20 cellular contexts compared by ENCODE assay signal in the genomic region with DNA sequence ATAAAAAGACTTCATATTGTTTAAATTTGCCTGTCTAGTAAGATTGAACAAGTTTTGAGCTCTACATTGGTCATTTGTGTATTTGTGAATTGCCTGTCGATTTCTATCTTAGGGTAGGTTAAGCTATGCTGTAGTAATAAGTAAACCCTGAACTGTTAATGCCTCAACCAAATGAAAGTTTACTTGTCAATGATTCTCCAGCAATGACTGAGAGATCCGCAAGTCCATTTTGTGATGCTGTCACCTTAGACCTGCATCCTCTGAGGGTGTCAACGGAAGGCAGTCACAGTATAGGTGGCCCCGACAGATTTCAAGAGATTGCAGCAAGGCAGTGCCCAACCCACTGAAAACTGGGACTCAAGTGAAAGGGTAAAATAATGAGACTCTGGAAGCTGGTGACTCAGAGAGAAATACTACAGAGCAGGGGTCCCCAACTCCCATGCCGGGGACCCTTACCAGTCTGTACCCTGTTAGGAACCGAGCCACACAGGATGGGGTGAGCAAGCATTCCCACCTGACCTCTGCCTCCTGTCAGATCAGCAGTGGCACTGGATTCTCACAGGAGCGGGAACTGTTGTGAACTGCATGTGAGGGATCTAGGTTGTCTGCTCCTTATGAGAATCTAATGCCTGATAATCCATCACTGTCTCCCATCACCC. TPM values are rescaled to one million over a fixed set of nuclear protein-coding genes. Genes with fewer than 3 reads are reported as not detected.
DNase-seq lines count a peak whose midpoint lies in the region; ATAC-seq and TF ChIP-seq lines count a peak whose summit lies in the region.
"Had no signal": no experiment of that assay in that cellular context is flagged by ENCODE, and none has a peak within 500 bp of the region (broad histone marks: within the 10 kb centered on the region; RNA-seq: fewer than 3 reads in every experiment).

No MANE protein-coding gene starts in this region.

- H4K91ac ChIP-seq in H9 (ENCODE audit: insufficient read length, low read depth, low read length) = no peak overlapping the region

- WGBS in H9 (ENCODE audit: extremely low coverage, insufficient read length, low lambda C conversion rate) = no CpG with 5 or more reads among the region's 7 CpGs
- WGBS in hepatocyte (ENCODE audit: low lambda C conversion rate, missing lambda C conversion rate) = 65% methylated on average over 7 of the region's 7 CpGs
- 90 to 93% (median 90%) methylated on average over 7 of the region's 7 CpGs for WGBS in ovary, 3 donors

- H4K20me1 ChIP-seq in H9 (ENCODE audit: control insufficient read depth, insufficient read depth, insufficient read length) (no peaks in the 10 kb centered on the region), hepatocyte (ENCODE audit: insufficient read depth, poor library complexity, severe bottlenecking) (no peaks in the 10 kb centered on the region)
- H4K20me1 ChIP-seq: BLaER1 treated with 17β-estradiol and CSF1 and Interleukin-3, amounts not matched to agents 10 nM and 100 nM had no signal

- peak; percentile 48 for ATAC-seq in GM18870 (IDR thresholded peaks at IDR 0.05; ENCODE audit: unreplicated experiment)
- ATAC-seq: T-cell had no signal

- H3K27ac ChIP-seq in H9 (ENCODE audit: insufficient read length, low read depth, low read length) (no peak overlapping the region), hepatocyte (no peak overlapping the region), ovary (no peak overlapping the region)
- H3K27ac ChIP-seq: BLaER1 treated with 17β-estradiol and CSF1 and Interleukin-3, amounts not matched to agents 10 nM and 100 nM; Peyer's patch; SJCRH30 had no signal

- no peak overlapping the region for H2AK5ac ChIP-seq in H9 (ENCODE audit: insufficient read length, low read length)

- H3K56ac ChIP-seq in H9 (ENCODE audit: insufficient read length, low read depth, low read length) = no peak overlapping the region

- no peak overlapping the region for H3K4me2 ChIP-seq in H9 (ENCODE audit: insufficient read depth, insufficient read length, low read length)
- no peak overlapping the region for H3K4me2 ChIP-seq in hepatocyte
- H3K4me2 ChIP-seq: BLaER1 treated with 17β-estradiol and CSF1 and Interleukin-3, amounts not matched to agents 10 nM and 100 nM had no signal

- H2BK120ac ChIP-seq in H9 (ENCODE audit: low read depth, low read length, poor library complexity, severe bottlenecking) = no peak overlapping the region

- no peak for TF ChIP-seq CTCF in H9 (conservative IDR thresholded peaks at IDR 0.05)
- no peak for TF ChIP-seq CTCF in hepatocyte (IDR thresholded peaks at IDR 0.05; ENCODE audit: poor library complexity)
- TF ChIP-seq CTCF in ovary (IDR thresholded peaks at IDR 0.05) = no peak

- H3K27me3 ChIP-seq in H9 (ENCODE audit: insufficient read depth, low read length) (no peaks in the 10 kb centered on the region), hepatocyte (no peaks in the 10 kb centered on the region), ovary (no peaks in the 10 kb centered on the region)
- H3K27me3 ChIP-seq: BLaER1 treated with 17β-estradiol and CSF1 and Interleukin-3, amounts not matched to agents 10 nM and 100 nM; MG63; Peyer's patch; SJCRH30 had no signal

- no peak overlapping the region for H2BK12ac ChIP-seq in H9 (ENCODE audit: insufficient read length, low read depth, low read length)

- H3K9me3 ChIP-seq in H9 (ENCODE audit: control insufficient read depth, low read depth, low read length) (no peaks in the 10 kb centered on the region), hepatocyte (ENCODE audit: low read depth) (no peaks in the 10 kb centered on the region), ovary (no peaks in the 10 kb centered on the region)
- H3K9me3 ChIP-seq: BLaER1 treated with 17β-estradiol and CSF1 and Interleukin-3, amounts not matched to agents 10 nM and 100 nM; Caco-2; MG63; Peyer's patch; SJCRH30 had no signal

- no peaks in the 10 kb centered on the region for H3K9me3 Mint-ChIP-seq in H9
- H3K9me3 Mint-ChIP-seq: CD4-positive, alpha-beta memory T cell; T-cell had no signal

- H2BK20ac ChIP-seq in H9 (ENCODE audit: low read depth, low read length, poor library complexity, severe bottlenecking) = no peak overlapping the region

- no peaks in the 10 kb centered on the region for H3K36me3 Mint-ChIP-seq in H9 (ENCODE audit: insufficient read depth in 1 of 3, low read depth in 3 of 3)
- H3K36me3 Mint-ChIP-seq: CD4-positive, alpha-beta memory T cell had no signal

- H3K9me2 ChIP-seq in hepatocyte (replicated peaks; ENCODE audit: insufficient read depth) = no peaks in the 10 kb centered on the region

- no peak overlapping the region for H2BK15ac ChIP-seq in H9 (ENCODE audit: low read depth, low read length)

- H3K79me2 ChIP-seq in H9 (ENCODE audit: insufficient read depth, low read length) (no peaks in the 10 kb centered on the region), hepatocyte (no peaks in the 10 kb centered on the region)

- H2AFZ ChIP-seq in H9 (ENCODE audit: low read length) = no peak overlapping the region
- no peak overlapping the region for H2AFZ ChIP-seq in hepatocyte

- H4K8ac ChIP-seq in H9 (replicated peaks; ENCODE audit: insufficient read length, low read depth, low read length) = no peak overlapping the region

- peak overlapping the region; percentile 23 for H3K9ac ChIP-seq in H9 (ENCODE audit: extremely low read depth, insufficient read length, low read length)
- H3K9ac ChIP-seq: BLaER1 treated with 17β-estradiol and CSF1 and Interleukin-3, amounts not matched to agents 10 nM and 100 nM had no signal

- no peak overlapping the region for H3K18ac ChIP-seq in H9 (ENCODE audit: insufficient read length, low read depth, low read length)

- H3K14ac ChIP-seq in H9 (ENCODE audit: insufficient read depth, low read length) = no peak overlapping the region

- no peak overlapping the region for H3K4me3 ChIP-seq in hepatocyte
- no peak overlapping the region for H3K4me3 ChIP-seq in ovary
- H3K4me3 ChIP-seq: BLaER1 treated with 17β-estradiol and CSF1 and Interleukin-3, amounts not matched to agents 10 nM and 100 nM; MG63; Peyer's patch; SJCRH30 had no signal

- no peaks in the 10 kb centered on the region for H3K36me3 ChIP-seq in hepatocyte (replicated peaks; ENCODE audit: insufficient read depth, low read depth)
- H3K36me3 ChIP-seq in ovary = no peaks in the 10 kb centered on the region
- H3K36me3 ChIP-seq: BLaER1 treated with 17β-estradiol and CSF1 and Interleukin-3, amounts not matched to agents 10 nM and 100 nM; MG63; Peyer's patch; SJCRH30 had no signal

- no peaks in the 10 kb centered on the region for H3K79me1 ChIP-seq in H9 (ENCODE audit: insufficient read depth, low read depth, low read length, poor library complexity, severe bottlenecking)

- H3K4me1 ChIP-seq in H9 (ENCODE audit: insufficient read depth, low read length) (no peaks in the 10 kb centered on the region), hepatocyte (ENCODE audit: insufficient read depth) (no peaks in the 10 kb centered on the region), ovary (ENCODE audit: insufficient read depth) (no peaks in the 10 kb centered on the region)
- H3K4me1 ChIP-seq: BLaER1 treated with 17β-estradiol and CSF1 and Interleukin-3, amounts not matched to agents 10 nM and 100 nM; Peyer's patch; SJCRH30 had no signal

- no peak overlapping the region for H3T11ph ChIP-seq in H9 (ENCODE audit: low read length)

- intact Hi-C loops in ovary (cut with DNase I) = no loop called here

- no peak overlapping the region for H4K5ac ChIP-seq in H9 (ENCODE audit: insufficient read length, low read depth, low read length)

- peaks cover 2% of the 10 kb centered on the region for H3K27me3 Mint-ChIP-seq in H9 (ENCODE audit: low read depth)
- H3K27me3 Mint-ChIP-seq: CD4-positive, alpha-beta memory T cell; T-cell had no signal

- H2BK5ac ChIP-seq in H9 (ENCODE audit: insufficient read length, low read length) = no peak overlapping the region

- H3K4me3 Mint-ChIP-seq in H9 = no peak overlapping the region
- H3K4me3 Mint-ChIP-seq: CD4-positive, alpha-beta memory T cell; T-cell had no signal

- no peak for TF ChIP-seq POLR2A in ovary (IDR thresholded peaks at IDR 0.05)

- H3K4ac ChIP-seq in H9 (ENCODE audit: low read depth, low read length) = no peak overlapping the region

- TF ChIP-seq EP300 in ovary (IDR thresholded peaks at IDR 0.05) = no peak

- H3K23ac ChIP-seq in H9 (ENCODE audit: insufficient read length, low read depth, low read length) = no peak overlapping the region

- H3K4me1 Mint-ChIP-seq in H9 = no peaks in the 10 kb centered on the region
- H3K4me1 Mint-ChIP-seq: CD4-positive, alpha-beta memory T cell; T-cell had no signal

- H3K23me2 ChIP-seq in H9 (ENCODE audit: insufficient read length, low read depth, low read length, poor library complexity, severe bottlenecking) = no peaks in the 10 kb centered on the region

- no peak overlapping the region for H3K27ac Mint-ChIP-seq in H9
- H3K27ac Mint-ChIP-seq: CD4-positive, alpha-beta memory T cell; T-cell had no signal

- DNase-seq in H9 (no peak), hepatocyte (ENCODE audit: low spot score) (peak; percentile 8), renal cortical epithelial cell (ENCODE audit: low read depth) (peak; percentile 51), 8988T (no peak), NCI-H2107 (lab: John Stamatoyannopoulos, UW) (no peak), ovary (no peak)
- DNase-seq: Caco-2; CD4-positive, alpha-beta memory T cell; DND-41; NCI-H1436; NCI-H1930; NCI-H2227 treated with DMSO at 0.1 percent for 48 hours; NCI-H510A treated with DMSO at 0.1 percent for 48 hours; NCI-H774; Peyer's patch; SJCRH30; T-cell had no signal

RNA-seq across cellular contexts. Expression of gene PHYH, which starts 10.8 kb away (rescaled TPM):
- total RNA-seq in H9 (2021) (19.7 and 21.5 TPM in 2 replicates), hepatocyte (50.1 and 62.3 TPM in 2 replicates), renal cortical epithelial cell (11.6 and 25.1 TPM in 2 replicates), ovary (10 to 100 TPM; 20.0 to 49.7 (median 39.5) TPM)
- polyA plus RNA-seq in hepatocyte (64.0 and 83.7 TPM in 2 replicates), ovary (10 to 100 TPM; 41.6 to 42.8 TPM)

RNA-seq across cellular contexts. Expression of gene SEPHS1, which starts 37.4 kb away (rescaled TPM):
- 366 and 387 TPM in 2 replicates for total RNA-seq in H9 (2021)
- total RNA-seq in hepatocyte = 48.5 and 52.8 TPM in 2 replicates
- 41.5 and 45.9 TPM in 2 replicates for polyA plus RNA-seq in hepatocyte
- 29.0 and 42.9 TPM in 2 replicates for total RNA-seq in renal cortical epithelial cell
- 10 to 100 TPM; 27.2 to 62.0 (median 50.6) TPM for total RNA-seq in ovary
- 10 to 100 TPM; 39.7 to 76.7 TPM for polyA plus RNA-seq in ovary

Comparison
In these comparisons a context has a peak if more than half of its experiments do, and no peak if none do; other contexts are left out.
1. DNase-seq: peak in hepatocyte (single experiment) and renal cortical epithelial cell (single experiment); none in H9 (single experiment), 8988T (single experiment), NCI-H2107 (single experiment) and ovary (0 of 5).